Comparison of ENCODE assay signal across 1 cellular context in the genomic region with DNA sequence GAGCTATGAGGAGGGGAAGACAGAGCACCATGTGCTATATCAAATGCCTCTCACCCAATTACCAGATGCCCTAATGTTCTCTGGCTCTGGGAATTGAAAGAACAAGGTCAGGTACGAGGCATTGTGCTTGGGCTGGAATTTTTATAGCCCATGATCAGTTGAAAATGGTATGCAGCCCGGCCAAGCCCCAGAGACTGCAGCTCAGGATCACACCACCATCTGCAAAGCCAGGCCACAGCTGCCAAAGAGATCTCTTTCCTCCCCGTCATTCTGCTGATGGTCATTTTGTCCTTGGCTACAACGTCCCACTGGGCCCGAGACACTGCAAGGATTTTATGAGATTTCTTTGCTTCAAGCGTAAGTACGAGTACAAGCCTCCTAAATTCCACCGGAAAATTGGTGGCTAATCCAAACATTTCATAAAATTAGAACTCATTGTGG.
TF ChIP-seq lines count a peak whose summit lies in the region.

No MANE protein-coding gene starts in this region.

TF ChIP-seq in GM23338, 12 proteins besides CTCF, POLR2A, EP300 and RAD21:
- TF ChIP-seq, protein P1, sequence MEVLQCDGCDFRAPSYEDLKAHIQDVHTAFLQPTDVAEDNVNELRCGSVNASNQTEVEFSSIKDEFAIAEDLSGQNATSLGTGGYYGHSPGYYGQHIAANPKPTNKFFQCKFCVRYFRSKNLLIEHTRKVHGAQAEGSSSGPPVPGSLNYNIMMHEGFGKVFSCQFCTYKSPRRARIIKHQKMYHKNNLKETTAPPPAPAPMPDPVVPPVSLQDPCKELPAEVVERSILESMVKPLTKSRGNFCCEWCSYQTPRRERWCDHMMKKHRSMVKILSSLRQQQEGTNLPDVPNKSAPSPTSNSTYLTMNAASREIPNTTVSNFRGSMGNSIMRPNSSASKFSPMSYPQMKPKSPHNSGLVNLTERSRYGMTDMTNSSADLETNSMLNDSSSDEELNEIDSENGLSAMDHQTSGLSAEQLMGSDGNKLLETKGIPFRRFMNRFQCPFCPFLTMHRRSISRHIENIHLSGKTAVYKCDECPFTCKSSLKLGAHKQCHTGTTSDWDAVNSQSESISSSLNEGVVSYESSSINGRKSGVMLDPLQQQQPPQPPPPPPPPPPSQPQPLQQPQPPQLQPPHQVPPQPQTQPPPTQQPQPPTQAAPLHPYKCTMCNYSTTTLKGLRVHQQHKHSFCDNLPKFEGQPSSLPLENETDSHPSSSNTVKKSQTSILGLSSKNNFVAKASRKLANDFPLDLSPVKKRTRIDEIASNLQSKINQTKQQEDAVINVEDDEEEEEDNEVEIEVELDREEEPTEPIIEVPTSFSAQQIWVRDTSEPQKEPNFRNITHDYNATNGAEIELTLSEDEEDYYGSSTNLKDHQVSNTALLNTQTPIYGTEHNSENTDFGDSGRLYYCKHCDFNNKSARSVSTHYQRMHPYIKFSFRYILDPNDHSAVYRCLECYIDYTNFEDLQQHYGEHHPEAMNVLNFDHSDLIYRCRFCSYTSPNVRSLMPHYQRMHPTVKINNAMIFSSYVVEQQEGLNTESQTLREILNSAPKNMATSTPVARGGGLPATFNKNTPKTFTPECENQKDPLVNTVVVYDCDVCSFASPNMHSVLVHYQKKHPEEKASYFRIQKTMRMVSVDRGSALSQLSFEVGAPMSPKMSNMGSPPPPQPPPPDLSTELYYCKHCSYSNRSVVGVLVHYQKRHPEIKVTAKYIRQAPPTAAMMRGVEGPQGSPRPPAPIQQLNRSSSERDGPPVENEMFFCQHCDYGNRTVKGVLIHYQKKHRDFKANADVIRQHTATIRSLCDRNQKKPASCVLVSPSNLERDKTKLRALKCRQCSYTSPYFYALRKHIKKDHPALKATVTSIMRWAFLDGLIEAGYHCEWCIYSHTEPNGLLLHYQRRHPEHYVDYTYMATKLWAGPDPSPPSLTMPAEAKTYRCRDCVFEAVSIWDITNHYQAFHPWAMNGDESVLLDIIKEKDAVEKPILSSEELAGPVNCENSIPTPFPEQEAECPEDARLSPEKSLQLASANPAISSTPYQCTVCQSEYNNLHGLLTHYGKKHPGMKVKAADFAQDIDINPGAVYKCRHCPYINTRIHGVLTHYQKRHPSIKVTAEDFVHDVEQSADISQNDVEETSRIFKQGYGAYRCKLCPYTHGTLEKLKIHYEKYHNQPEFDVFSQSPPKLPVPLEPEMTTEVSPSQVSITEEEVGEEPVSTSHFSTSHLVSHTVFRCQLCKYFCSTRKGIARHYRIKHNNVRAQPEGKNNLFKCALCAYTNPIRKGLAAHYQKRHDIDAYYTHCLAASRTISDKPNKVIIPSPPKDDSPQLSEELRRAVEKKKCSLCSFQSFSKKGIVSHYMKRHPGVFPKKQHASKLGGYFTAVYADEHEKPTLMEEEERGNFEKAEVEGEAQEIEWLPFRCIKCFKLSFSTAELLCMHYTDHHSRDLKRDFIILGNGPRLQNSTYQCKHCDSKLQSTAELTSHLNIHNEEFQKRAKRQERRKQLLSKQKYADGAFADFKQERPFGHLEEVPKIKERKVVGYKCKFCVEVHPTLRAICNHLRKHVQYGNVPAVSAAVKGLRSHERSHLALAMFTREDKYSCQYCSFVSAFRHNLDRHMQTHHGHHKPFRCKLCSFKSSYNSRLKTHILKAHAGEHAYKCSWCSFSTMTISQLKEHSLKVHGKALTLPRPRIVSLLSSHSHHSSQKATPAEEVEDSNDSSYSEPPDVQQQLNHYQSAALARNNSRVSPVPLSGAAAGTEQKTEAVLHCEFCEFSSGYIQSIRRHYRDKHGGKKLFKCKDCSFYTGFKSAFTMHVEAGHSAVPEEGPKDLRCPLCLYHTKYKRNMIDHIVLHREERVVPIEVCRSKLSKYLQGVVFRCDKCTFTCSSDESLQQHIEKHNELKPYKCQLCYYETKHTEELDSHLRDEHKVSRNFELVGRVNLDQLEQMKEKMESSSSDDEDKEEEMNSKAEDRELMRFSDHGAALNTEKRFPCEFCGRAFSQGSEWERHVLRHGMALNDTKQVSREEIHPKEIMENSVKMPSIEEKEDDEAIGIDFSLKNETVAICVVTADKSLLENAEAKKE (CRISPR knock-in tag; IDR thresholded peaks at IDR 0.05) = no peak
- TF ChIP-seq CREB1 (CRISPR knock-in tag; IDR thresholded peaks at IDR 0.05; ENCODE audit: low read depth) (no peak), EZH2 (IDR thresholded peaks at IDR 0.05; ENCODE audit: low read depth, unreplicated experiment) (no peak), NANOG (IDR thresholded peaks at IDR 0.05; ENCODE audit: borderline replicate concordance) (no peak), POLR2AphosphoS5 (IDR thresholded peaks at IDR 0.05; ENCODE audit: low read depth) (no peak), EZH2phosphoT487 (IDR thresholded peaks at IDR 0.05; ENCODE audit: unreplicated experiment) (no peak)
- TF ChIP-seq, protein P2, sequence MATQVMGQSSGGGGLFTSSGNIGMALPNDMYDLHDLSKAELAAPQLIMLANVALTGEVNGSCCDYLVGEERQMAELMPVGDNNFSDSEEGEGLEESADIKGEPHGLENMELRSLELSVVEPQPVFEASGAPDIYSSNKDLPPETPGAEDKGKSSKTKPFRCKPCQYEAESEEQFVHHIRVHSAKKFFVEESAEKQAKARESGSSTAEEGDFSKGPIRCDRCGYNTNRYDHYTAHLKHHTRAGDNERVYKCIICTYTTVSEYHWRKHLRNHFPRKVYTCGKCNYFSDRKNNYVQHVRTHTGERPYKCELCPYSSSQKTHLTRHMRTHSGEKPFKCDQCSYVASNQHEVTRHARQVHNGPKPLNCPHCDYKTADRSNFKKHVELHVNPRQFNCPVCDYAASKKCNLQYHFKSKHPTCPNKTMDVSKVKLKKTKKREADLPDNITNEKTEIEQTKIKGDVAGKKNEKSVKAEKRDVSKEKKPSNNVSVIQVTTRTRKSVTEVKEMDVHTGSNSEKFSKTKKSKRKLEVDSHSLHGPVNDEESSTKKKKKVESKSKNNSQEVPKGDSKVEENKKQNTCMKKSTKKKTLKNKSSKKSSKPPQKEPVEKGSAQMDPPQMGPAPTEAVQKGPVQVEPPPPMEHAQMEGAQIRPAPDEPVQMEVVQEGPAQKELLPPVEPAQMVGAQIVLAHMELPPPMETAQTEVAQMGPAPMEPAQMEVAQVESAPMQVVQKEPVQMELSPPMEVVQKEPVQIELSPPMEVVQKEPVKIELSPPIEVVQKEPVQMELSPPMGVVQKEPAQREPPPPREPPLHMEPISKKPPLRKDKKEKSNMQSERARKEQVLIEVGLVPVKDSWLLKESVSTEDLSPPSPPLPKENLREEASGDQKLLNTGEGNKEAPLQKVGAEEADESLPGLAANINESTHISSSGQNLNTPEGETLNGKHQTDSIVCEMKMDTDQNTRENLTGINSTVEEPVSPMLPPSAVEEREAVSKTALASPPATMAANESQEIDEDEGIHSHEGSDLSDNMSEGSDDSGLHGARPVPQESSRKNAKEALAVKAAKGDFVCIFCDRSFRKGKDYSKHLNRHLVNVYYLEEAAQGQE (IDR thresholded peaks at IDR 0.05; ENCODE audit: unreplicated experiment) = no peak
TF ChIP-seq in GM23338: peak in this region for 0.
